ENCODE assay signal across 1 cellular context in genomic region chrX:103215037-103215767, GRCh38.
TF ChIP-seq lines count a peak whose summit lies in the region.

BEX4 (plus strand) TSS chrX:103215108; CDS start chrX:103216154, 1,046 bp downstream.

TF ChIP-seq in H1, 55 proteins besides CTCF, POLR2A, EP300 and RAD21 (continued from another document):
- TF ChIP-seq HDAC2 (IDR thresholded peaks at IDR 0.05; ENCODE audit: borderline replicate concordance in 1 of 2, low read depth in 2 of 2, low read length in 2 of 2) (no peak), BRCA1 (IDR thresholded peaks at IDR 0.05; ENCODE audit: low read depth, low read length) (no peak), CHD2 (IDR thresholded peaks at IDR 0.05; ENCODE audit: low read length) (no peak), TAF1 (IDR thresholded peaks at IDR 0.05; ENCODE audit: low read depth, low read length) (peak; percentile 99), E2F6 (IDR thresholded peaks at IDR 0.05) (no peak), KDM1A (IDR thresholded peaks at IDR 0.05; ENCODE audit: borderline replicate concordance, low read length) (no peak), SP1 (IDR thresholded peaks at IDR 0.05; ENCODE audit: low read depth, low read length) (no peak), SUZ12 (IDR thresholded peaks at IDR 0.05; ENCODE audit: low read length) (no peak), YY1 (IDR thresholded peaks at IDR 0.05; ENCODE audit: low read depth, low read length) (0 out of 2 replicates have a peak, but pooled peaks have one; percentile 5), SIRT6 (IDR thresholded peaks at IDR 0.05; ENCODE audit: low read length) (no peak), CREB1 (IDR thresholded peaks at IDR 0.05) (peak; percentile 76), NRF1 (IDR thresholded peaks at IDR 0.05; ENCODE audit: low read depth, low read length) (no peak), GABPA (IDR thresholded peaks at IDR 0.05; ENCODE audit: borderline replicate concordance, insufficient read depth, low read length) (no peak), RBBP5 (IDR thresholded peaks at IDR 0.05; ENCODE audit: borderline replicate concordance, low read depth, low read length) (no peak), CHD7 (IDR thresholded peaks at IDR 0.05; ENCODE audit: insufficient replicate concordance, low read length) (no peak), RFX5 (IDR thresholded peaks at IDR 0.05; ENCODE audit: borderline replicate concordance, low read depth, low read length) (no peak), TAF7 (optimal IDR thresholded peaks at IDR 0.05; ENCODE audit: borderline replicate concordance, low read depth, low read length) (peak; percentile 96), EZH2 (IDR thresholded peaks at IDR 0.05; ENCODE audit: low read depth, low read length, severe bottlenecking) (no peak), MAX (IDR thresholded peaks at IDR 0.05) (peak; percentile 67), RNF2 (IDR thresholded peaks at IDR 0.05; ENCODE audit: borderline replicate concordance, low read depth, low read length, missing control alignments, poor library complexity, severe bottlenecking) (no peak), KDM4A (IDR thresholded peaks at IDR 0.05; ENCODE audit: low read depth, low read length, severe bottlenecking) (peak; percentile 21), TEAD4 (IDR thresholded peaks at IDR 0.05; ENCODE audit: low read depth, low read length) (no peak), ZNF274 (IDR thresholded peaks at IDR 0.05; ENCODE audit: borderline replicate concordance, extremely low read depth, low read length) (no peak), JUND (IDR thresholded peaks at IDR 0.05; ENCODE audit: low read length) (no peak), HDAC6 (IDR thresholded peaks at IDR 0.05; ENCODE audit: low read depth, low read length) (no peak), ASH2L (IDR thresholded peaks at IDR 0.05; ENCODE audit: low read length) (no peak), TBP (IDR thresholded peaks at IDR 0.05; ENCODE audit: low read depth, low read length) (peak; percentile 97), POLR2AphosphoS5 (IDR thresholded peaks at IDR 0.05; ENCODE audit: low read depth, low read length) (peak; percentile 95), TCF12 (IDR thresholded peaks at IDR 0.05; ENCODE audit: low read depth, low read length) (no peak), PHF8 (conservative IDR thresholded peaks at IDR 0.05; ENCODE audit: low read depth, low read length) (peak; percentile 71; the same call in 1 of the 2 replicates), EGR1 (IDR thresholded peaks at IDR 0.05; ENCODE audit: borderline replicate concordance, low read depth, low read length) (0 out of 2 replicates have a peak, but pooled peaks have one; percentile 40), MAFK (IDR thresholded peaks at IDR 0.05; ENCODE audit: low read depth, low read length) (no peak), ATF2 (IDR thresholded peaks at IDR 0.05; ENCODE audit: low read length) (no peak), SP4 (IDR thresholded peaks at IDR 0.05; ENCODE audit: low read length) (no peak), GTF2F1 (IDR thresholded peaks at IDR 0.05; ENCODE audit: borderline replicate concordance, low read depth, low read length) (no peak), CBX5 (IDR thresholded peaks at IDR 0.05; ENCODE audit: low read depth, low read length) (no peak), SIX5 (IDR thresholded peaks at IDR 0.05; ENCODE audit: low read depth, low read length) (no peak), BCL11A (IDR thresholded peaks at IDR 0.05; ENCODE audit: low read depth in 2 of 2, low read length in 2 of 2) (no peak)
